Comparison of ENCODE assay signal across 1 cellular context in the genomic region with DNA sequence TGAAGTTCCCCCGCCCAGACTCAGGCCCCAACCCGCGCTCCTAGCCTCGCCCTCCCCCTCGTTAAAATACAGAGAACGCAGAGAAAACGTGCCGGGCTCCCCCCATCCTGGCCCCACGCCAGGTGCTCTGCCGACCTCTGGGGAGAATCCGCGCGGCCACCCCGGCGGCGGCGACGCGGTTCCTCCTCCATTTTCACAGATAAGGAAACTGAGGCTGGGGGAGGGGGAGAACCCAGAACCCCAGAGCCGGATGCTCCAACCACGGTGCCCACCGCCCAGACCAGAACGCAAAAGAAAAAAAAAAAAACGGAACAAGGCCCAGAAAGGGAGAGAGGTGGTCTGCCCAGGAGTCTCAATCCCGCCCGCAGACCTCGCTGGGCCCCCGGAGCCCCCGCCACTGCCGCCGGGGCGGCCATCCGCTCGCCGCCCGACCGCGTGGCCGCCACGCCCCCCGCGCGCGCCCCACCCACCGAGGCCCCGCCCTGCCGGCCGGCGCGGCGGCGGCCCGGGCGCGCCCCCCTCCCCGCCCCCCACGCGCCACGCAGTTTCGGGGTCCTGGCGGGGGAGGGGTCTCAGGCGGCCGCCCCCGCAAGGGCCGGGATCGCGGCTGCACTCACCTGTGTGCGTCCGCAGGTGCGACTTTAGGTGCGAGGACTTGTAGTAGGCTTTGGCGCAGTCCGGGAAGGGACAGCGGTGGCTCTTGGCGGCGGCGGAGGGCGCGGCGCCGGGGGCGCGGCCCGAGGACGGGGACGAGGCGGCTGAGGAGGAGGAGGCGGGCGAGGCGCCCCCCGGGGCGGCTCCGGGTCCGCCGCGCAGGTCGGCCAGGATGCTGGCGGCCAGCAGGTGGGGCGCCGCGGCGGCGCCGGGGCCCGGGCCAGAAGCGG.
TF ChIP-seq lines count a peak whose summit lies in the region.

No MANE protein-coding gene starts in this region.

TF ChIP-seq in K562, 482 proteins besides CTCF, POLR2A, EP300 and RAD21 (continued from another document):
- TF ChIP-seq, protein P1, sequence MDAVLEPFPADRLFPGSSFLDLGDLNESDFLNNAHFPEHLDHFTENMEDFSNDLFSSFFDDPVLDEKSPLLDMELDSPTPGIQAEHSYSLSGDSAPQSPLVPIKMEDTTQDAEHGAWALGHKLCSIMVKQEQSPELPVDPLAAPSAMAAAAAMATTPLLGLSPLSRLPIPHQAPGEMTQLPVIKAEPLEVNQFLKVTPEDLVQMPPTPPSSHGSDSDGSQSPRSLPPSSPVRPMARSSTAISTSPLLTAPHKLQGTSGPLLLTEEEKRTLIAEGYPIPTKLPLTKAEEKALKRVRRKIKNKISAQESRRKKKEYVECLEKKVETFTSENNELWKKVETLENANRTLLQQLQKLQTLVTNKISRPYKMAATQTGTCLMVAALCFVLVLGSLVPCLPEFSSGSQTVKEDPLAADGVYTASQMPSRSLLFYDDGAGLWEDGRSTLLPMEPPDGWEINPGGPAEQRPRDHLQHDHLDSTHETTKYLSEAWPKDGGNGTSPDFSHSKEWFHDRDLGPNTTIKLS (IDR thresholded peaks at IDR 0.05; ENCODE audit: borderline replicate concordance, low read depth) = peak; percentile 51; the same call in 1 of the 2 replicates
- TF ChIP-seq CHD1 (IDR thresholded peaks at IDR 0.05; ENCODE audit: low read length) = peak; percentile 36
- TF ChIP-seq NFIX (CRISPR knock-in tag; IDR thresholded peaks at IDR 0.05; ENCODE audit: low read depth) = peak; percentile 34; the same call in 1 of the 2 replicates
- TF ChIP-seq PRPF4 (IDR thresholded peaks at IDR 0.05; ENCODE audit: insufficient read depth, low read depth, low read length, poor library complexity, severe bottlenecking) = no peak
- TF ChIP-seq NFE2 (IDR thresholded peaks at IDR 0.05; ENCODE audit: low read depth) = no peak
- TF ChIP-seq, protein P2, sequence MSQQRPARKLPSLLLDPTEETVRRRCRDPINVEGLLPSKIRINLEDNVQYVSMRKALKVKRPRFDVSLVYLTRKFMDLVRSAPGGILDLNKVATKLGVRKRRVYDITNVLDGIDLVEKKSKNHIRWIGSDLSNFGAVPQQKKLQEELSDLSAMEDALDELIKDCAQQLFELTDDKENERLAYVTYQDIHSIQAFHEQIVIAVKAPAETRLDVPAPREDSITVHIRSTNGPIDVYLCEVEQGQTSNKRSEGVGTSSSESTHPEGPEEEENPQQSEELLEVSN (IDR thresholded peaks at IDR 0.05; ENCODE audit: borderline replicate concordance in 1 of 2, extremely low read depth in 1 of 2, insufficient read depth in 1 of 2, insufficient read length in 1 of 2, low read depth in 1 of 2, low read length in 1 of 2, poor library complexity in 1 of 2, severe bottlenecking in 1 of 2) = peak in 1 of 2 experiments; percentile 17
- TF ChIP-seq RBFOX2 (IDR thresholded peaks at IDR 0.05; ENCODE audit: low read depth, low read length) = peak; percentile 65
- no peak for TF ChIP-seq NFXL1 (CRISPR knock-in tag; IDR thresholded peaks at IDR 0.05)
- peak; percentile 22 to 76; a peak in 2 of 4 replicates for TF ChIP-seq HDAC1 (IDR thresholded peaks at IDR 0.05)
- no peak for TF ChIP-seq CHD2 (IDR thresholded peaks at IDR 0.05; ENCODE audit: low read depth, low read length)
- no peak for TF ChIP-seq FOS (IDR thresholded peaks at IDR 0.05; ENCODE audit: extremely low read depth, insufficient read length)
- peak; percentile 28; the same call in 1 of the 2 replicates for TF ChIP-seq PHF8 (IDR thresholded peaks at IDR 0.05; ENCODE audit: borderline replicate concordance, low read length)
- TF ChIP-seq, protein P3, sequence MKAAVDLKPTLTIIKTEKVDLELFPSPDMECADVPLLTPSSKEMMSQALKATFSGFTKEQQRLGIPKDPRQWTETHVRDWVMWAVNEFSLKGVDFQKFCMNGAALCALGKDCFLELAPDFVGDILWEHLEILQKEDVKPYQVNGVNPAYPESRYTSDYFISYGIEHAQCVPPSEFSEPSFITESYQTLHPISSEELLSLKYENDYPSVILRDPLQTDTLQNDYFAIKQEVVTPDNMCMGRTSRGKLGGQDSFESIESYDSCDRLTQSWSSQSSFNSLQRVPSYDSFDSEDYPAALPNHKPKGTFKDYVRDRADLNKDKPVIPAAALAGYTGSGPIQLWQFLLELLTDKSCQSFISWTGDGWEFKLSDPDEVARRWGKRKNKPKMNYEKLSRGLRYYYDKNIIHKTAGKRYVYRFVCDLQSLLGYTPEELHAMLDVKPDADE (conservative IDR thresholded peaks at IDR 0.05; ENCODE audit: control insufficient read depth, low read depth, low read length) = peak; percentile 16; the same call in 1 of the 2 replicates
